In the genomic region with DNA sequence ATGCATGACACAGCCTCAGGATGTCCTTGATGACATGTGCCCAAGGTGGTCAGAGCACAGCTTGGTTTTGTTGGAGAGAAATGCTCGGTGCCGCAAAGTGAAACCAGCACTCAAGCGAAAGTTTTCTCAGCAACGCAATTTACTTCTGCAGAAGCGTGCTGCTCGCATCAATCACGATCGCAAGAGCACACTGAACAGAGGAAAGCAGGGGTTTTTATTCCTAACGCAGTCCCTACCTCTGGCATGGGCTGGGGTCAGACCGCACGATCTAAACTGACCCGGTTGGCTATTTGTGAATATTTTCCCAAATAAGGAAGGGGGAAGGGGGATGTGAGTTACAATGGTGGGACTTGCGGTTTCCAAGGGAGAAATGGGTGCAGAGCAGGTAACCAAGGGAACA, we compare ENCODE assay signal across 8 cellular contexts. TPM values are rescaled to one million over a fixed set of nuclear protein-coding genes. Genes with fewer than 3 reads are reported as not detected.
DNase-seq lines count a peak whose midpoint lies in the region; ATAC-seq lines count a peak whose summit lies in the region.

No MANE protein-coding gene starts in this region.

- ATAC-seq in activated T-cell treated with anti-CD3 and anti-CD28 coated beads, Interleukin-2, amount 50 U/mL, for 72 hours (replicated peaks in 1 of 2), result no peak
- no peak for ATAC-seq in GM18907 (IDR thresholded peaks at IDR 0.05; ENCODE audit: unreplicated experiment)

- H3K4me3 ChIP-seq in SK-N-MC (peak overlapping the region; percentile 84; the same call in 1 of the 2 replicates), iPS-18a (ENCODE audit: low read length) (peak overlapping the region; percentile 8), subcutaneous abdominal adipose tissue (ENCODE audit: low read depth in 1 of 5, low read length in 5 of 5) (peak overlapping the region; percentile 83 to 98 (median 97))

- peaks cover 22 to 40% of the 10 kb centered on the region in 2 donors for H3K36me3 Mint-ChIP-seq in activated T-cell treated with anti-CD3 and anti-CD28 coated beads, Interleukin-2, amount 50 U/mL, for 72 hours (ENCODE audit: insufficient read depth in 2 of 2)

- H3K9ac ChIP-seq in SK-N-MC (ENCODE audit: insufficient read length) (no peak overlapping the region), iPS-18a (ENCODE audit: low read length) (peak overlapping the region; percentile 45), subcutaneous abdominal adipose tissue (ENCODE audit: low read length in 5 of 5) (peak overlapping the region in 1 of 5 donors; percentile 47)

- peaks cover 28% of the 10 kb centered on the region for H3K27me3 Mint-ChIP-seq in activated T-cell treated with anti-CD3 and anti-CD28 coated beads, Interleukin-2, amount 50 U/mL, for 72 hours (ENCODE audit: low read depth)

- DNase-seq in activated T-cell treated with anti-CD3 and anti-CD28 coated beads, Interleukin-2, amount 50 U/mL, for 72 hours, result no peak
- DNase-seq in activated T-cell treated with anti-CD3 and anti-CD28 coated beads, Interleukin-2, amount 50 U/mL, for 1 hour, result no peak
- no peak for DNase-seq in SK-N-MC (ENCODE audit: low read depth, low spot score)
- no peak for DNase-seq in NCI-H1417 treated with DMSO at 0.1 percent for 48 hours (lab: John Stamatoyannopoulos, UW)
- DNase-seq in amygdala (lab: John Stamatoyannopoulos, UW), result no peak

- H3K4me3 Mint-ChIP-seq in activated T-cell treated with anti-CD3 and anti-CD28 coated beads, Interleukin-2, amount 50 U/mL, for 72 hours, result peak overlapping the region; percentile 5 to 32

- H3K4me1 ChIP-seq in iPS-18a (ENCODE audit: control insufficient read depth, low read depth, low read length) (peaks cover 23% of the 10 kb centered on the region), subcutaneous abdominal adipose tissue (ENCODE audit: control insufficient read depth in 5 of 5, insufficient read depth in 5 of 5, low read length in 5 of 5) (peaks cover 0 to 22% (median 20%) of the 10 kb centered on the region in 5 donors)

- H3K36me3 ChIP-seq in SK-N-MC (ENCODE audit: insufficient read depth, low read length) (peaks cover 31% of the 10 kb centered on the region), iPS-18a (ENCODE audit: control insufficient read depth, low read depth, low read length) (peaks cover 20% of the 10 kb centered on the region), subcutaneous abdominal adipose tissue (ENCODE audit: control insufficient read depth in 5 of 5, insufficient read depth in 5 of 5, low read length in 5 of 5) (peaks cover 18 to 20% (median 20%) of the 10 kb centered on the region in 5 donors)

- H3K27ac ChIP-seq in SK-N-MC, result no peak overlapping the region
- H3K27ac ChIP-seq in iPS-18a (ENCODE audit: low read length), result no peak overlapping the region
- no peak overlapping the region for H3K27ac ChIP-seq in subcutaneous abdominal adipose tissue (ENCODE audit: low read depth, low read length)

- H3K27ac Mint-ChIP-seq in activated T-cell treated with anti-CD3 and anti-CD28 coated beads, Interleukin-2, amount 50 U/mL, for 72 hours, result no peak overlapping the region

- H3K27me3 ChIP-seq in iPS-18a (ENCODE audit: control insufficient read depth, insufficient read depth, low read length) (peaks cover 13% of the 10 kb centered on the region), subcutaneous abdominal adipose tissue (ENCODE audit: control insufficient read depth in 5 of 5, insufficient read depth in 4 of 5, low read length in 5 of 5) (no peaks in the 10 kb centered on the region)

- H3K9me3 ChIP-seq in SK-N-MC (ENCODE audit: low read depth, low read length) (peaks cover 24% of the 10 kb centered on the region), iPS-18a (ENCODE audit: control insufficient read depth, low read depth, low read length) (peaks cover 4% of the 10 kb centered on the region), subcutaneous abdominal adipose tissue (ENCODE audit: control insufficient read depth in 5 of 5, low read length in 5 of 5) (peaks cover 5 to 18% (median 15%) of the 10 kb centered on the region in 5 donors)

- peaks cover 4 to 11% of the 10 kb centered on the region in 2 donors for H3K9me3 Mint-ChIP-seq in activated T-cell treated with anti-CD3 and anti-CD28 coated beads, Interleukin-2, amount 50 U/mL, for 72 hours

- H3K4me1 Mint-ChIP-seq in activated T-cell treated with anti-CD3 and anti-CD28 coated beads, Interleukin-2, amount 50 U/mL, for 72 hours (ENCODE audit: low read depth), result peaks cover 14% of the 10 kb centered on the region

RNA-seq across cellular contexts. Expression of gene ZNF669, which starts 0.8 kb away (rescaled TPM):
- 10 to 100 TPM in 1 of 2 donors, 1 to 10 TPM in 1; 8.3 to 10.5 TPM for total RNA-seq in activated T-cell treated with anti-CD3 and anti-CD28 coated beads, Interleukin-2, amount 50 U/mL, for 72 hours

RNA-seq across cellular contexts. Expression of gene ZNF670, which starts 26.4 kb away (rescaled TPM):
- 1 to 10 TPM; 4.2 to 4.6 TPM for total RNA-seq in activated T-cell treated with anti-CD3 and anti-CD28 coated beads, Interleukin-2, amount 50 U/mL, for 72 hours

Comparison
In these comparisons a context has a peak if more than half of its experiments do, and no peak if none do; other contexts are left out.
1. H3K4me3 ChIP-seq: peak in every context shown above with its lines; median percentile 97 in subcutaneous abdominal adipose tissue; 84 in SK-N-MC; 8 in iPS-18a.